In genomic region chr14:76500011-76500410, GRCh38 we compare ENCODE assay signal across 15 cellular contexts.
DNase-seq lines count a peak whose midpoint lies in the region; ATAC-seq and TF ChIP-seq lines count a peak whose summit lies in the region.
"Had no signal": no experiment of that assay in that cellular context is flagged by ENCODE, and none has a peak within 500 bp of the region (broad histone marks: within the 10 kb centered on the region; RNA-seq: fewer than 3 reads in every experiment).

No MANE protein-coding gene starts in this region.

- no peak for TF ChIP-seq CTCF in natural killer cell (IDR thresholded peaks at IDR 0.05)
- no peak for TF ChIP-seq CTCF in fibroblast of mammary gland (conservative IDR thresholded peaks at IDR 0.05; ENCODE audit: control insufficient read depth, insufficient read depth, low read depth, low read length)
- no peak for TF ChIP-seq CTCF in transverse colon (IDR thresholded peaks at IDR 0.05)

- H3K4me3 Mint-ChIP-seq in natural killer cell treated with Interleukin-12 subunit alpha and Interleukin-12 subunit beta and Interleukin-15 and Interleukin-18, amount 100 ng/mL, for 72 hours: no peak overlapping the region
- no peak overlapping the region for H3K4me3 Mint-ChIP-seq in natural killer cell
- no peak overlapping the region for H3K4me3 Mint-ChIP-seq in activated T-cell treated with anti-CD3 and anti-CD28 coated beads, Interleukin-2, amount 50 U/mL, for 4 hours
- H3K4me3 Mint-ChIP-seq in activated CD4-positive, alpha-beta T cell treated with anti-CD3 and anti-CD28 coated beads for 36 hours: no peak overlapping the region
- H3K4me3 Mint-ChIP-seq: central memory CD8-positive, alpha-beta T cell had no signal

- H3K4me3 ChIP-seq in fibroblast of mammary gland (ENCODE audit: control insufficient read depth, low read depth, low read length): no peak overlapping the region
- H3K4me3 ChIP-seq in transverse colon: no peak overlapping the region
- H3K4me3 ChIP-seq: upper lobe of left lung had no signal

- no peaks in the 10 kb centered on the region for H3K27me3 ChIP-seq in transverse colon
- H3K27me3 ChIP-seq: upper lobe of left lung had no signal

- no peaks in the 10 kb centered on the region for H3K36me3 ChIP-seq in transverse colon
- H3K36me3 ChIP-seq: upper lobe of left lung had no signal

- H3K4me1 ChIP-seq in transverse colon: no peaks in the 10 kb centered on the region
- H3K4me1 ChIP-seq: upper lobe of left lung had no signal

- ATAC-seq in natural killer cell treated with Interleukin-12 subunit alpha and Interleukin-12 subunit beta and Interleukin-15 and Interleukin-18, amount 100 ng/mL, for 72 hours: no peak
- no peak for ATAC-seq in natural killer cell
- no peak for ATAC-seq in activated T-cell treated with anti-CD3 and anti-CD28 coated beads, Interleukin-2, amount 50 U/mL, for 4 hours
- no peak for ATAC-seq in activated CD4-positive, alpha-beta T cell treated with anti-CD3 and anti-CD28 coated beads for 36 hours

- no peaks in the 10 kb centered on the region for H3K36me3 Mint-ChIP-seq in natural killer cell treated with Interleukin-12 subunit alpha and Interleukin-12 subunit beta and Interleukin-15 and Interleukin-18, amount 100 ng/mL, for 72 hours
- H3K36me3 Mint-ChIP-seq in natural killer cell: no peaks in the 10 kb centered on the region
- no peaks in the 10 kb centered on the region for H3K36me3 Mint-ChIP-seq in activated T-cell treated with anti-CD3 and anti-CD28 coated beads, Interleukin-2, amount 50 U/mL, for 4 hours (ENCODE audit: insufficient read depth)
- H3K36me3 Mint-ChIP-seq in activated CD4-positive, alpha-beta T cell treated with anti-CD3 and anti-CD28 coated beads for 36 hours (ENCODE audit: low read depth): no peaks in the 10 kb centered on the region

- peak; percentile 40 for DNase-seq in natural killer cell treated with Interleukin-12 subunit alpha and Interleukin-12 subunit beta and Interleukin-15 and Interleukin-18, amount 100 ng/mL, for 72 hours (ENCODE audit: low spot score)
- no peak for DNase-seq in natural killer cell
- DNase-seq in M059J (ENCODE audit: low read depth): peak; percentile 73
- peak; percentile 51 for DNase-seq in fibroblast of mammary gland (ENCODE audit: low read depth)
- DNase-seq in transverse colon: no peak
- no peak for DNase-seq in activated T-cell treated with anti-CD3 and anti-CD28 coated beads, Interleukin-2, amount 50 U/mL, for 4 hours
- DNase-seq in dedifferentiated amniotic fluid mesenchymal stem cell (ENCODE audit: extremely low spot score): no peak
- no peak for DNase-seq in activated CD4-positive, alpha-beta T cell treated with anti-CD3 and anti-CD28 coated beads for 36 hours
- DNase-seq: activated CD4-positive, alpha-beta T cell treated with anti-CD3 and anti-CD28 coated beads, Interleukin-2, amount 50 U/mL, for 4 hours; glutamatergic neuron; NCI-H146; stimulated activated naive CD4-positive, alpha-beta T cell had no signal

- H3K27me3 Mint-ChIP-seq in natural killer cell treated with Interleukin-12 subunit alpha and Interleukin-12 subunit beta and Interleukin-15 and Interleukin-18, amount 100 ng/mL, for 72 hours: peaks cover 9 to 16% of the 10 kb centered on the region in 2 donors
- H3K27me3 Mint-ChIP-seq in natural killer cell (ENCODE audit: low read depth in 2 of 2): peaks cover 0 to 6% of the 10 kb centered on the region in 2 donors
- peaks cover 5% of the 10 kb centered on the region for H3K27me3 Mint-ChIP-seq in activated T-cell treated with anti-CD3 and anti-CD28 coated beads, Interleukin-2, amount 50 U/mL, for 4 hours (ENCODE audit: low read depth)
- H3K27me3 Mint-ChIP-seq in activated CD4-positive, alpha-beta T cell treated with anti-CD3 and anti-CD28 coated beads for 36 hours: peaks cover 7% of the 10 kb centered on the region

- no peak overlapping the region for H3K27ac ChIP-seq in transverse colon
- H3K27ac ChIP-seq: KMS-11, upper lobe of left lung had no signal

- intact Hi-C loops in natural killer cell (cut with micrococcal nuclease) (no loop called here), transverse colon (cut with DNase I; ENCODE audit: low total_unique reads) (no loop called here)
- intact Hi-C loops in activated CD4-positive, alpha-beta T cell treated with anti-CD3 and anti-CD28 coated beads for 36 hours (cut with DNase I, micrococcal nuclease): no loop called here

- in situ Hi-C loops in transverse colon (cut with MboI; ENCODE audit: low pct_ligation_motif_present in 1 of 4, low pct_unique_long_range_greater_than_20kb in 1 of 4, low sequenced_read_pairs in 3 of 4): no loop called here

- H3K9me3 ChIP-seq in transverse colon: no peaks in the 10 kb centered on the region
- H3K9me3 ChIP-seq: upper lobe of left lung had no signal

- CTCF ChIA-PET in activated CD4-positive, alpha-beta T cell treated with anti-CD3 and anti-CD28 coated beads for 36 hours (lab: Charles Lee): interaction anchor here (0.6 kb wide), 1 partner anchor 148 kb away, joined by 3 read pairs; no protein-coding TSS in a partner anchor

- H3K9me3 Mint-ChIP-seq in natural killer cell treated with Interleukin-12 subunit alpha and Interleukin-12 subunit beta and Interleukin-15 and Interleukin-18, amount 100 ng/mL, for 72 hours: no peaks in the 10 kb centered on the region
- H3K9me3 Mint-ChIP-seq in natural killer cell: no peaks in the 10 kb centered on the region
- H3K9me3 Mint-ChIP-seq in activated T-cell treated with anti-CD3 and anti-CD28 coated beads, Interleukin-2, amount 50 U/mL, for 4 hours: no peaks in the 10 kb centered on the region
- H3K9me3 Mint-ChIP-seq in activated CD4-positive, alpha-beta T cell treated with anti-CD3 and anti-CD28 coated beads for 36 hours (ENCODE audit: low read depth): no peaks in the 10 kb centered on the region
- H3K9me3 Mint-ChIP-seq: central memory CD8-positive, alpha-beta T cell had no signal

- no peak overlapping the region for H3K27ac Mint-ChIP-seq in natural killer cell treated with Interleukin-12 subunit alpha and Interleukin-12 subunit beta and Interleukin-15 and Interleukin-18, amount 100 ng/mL, for 72 hours
- no peak overlapping the region for H3K27ac Mint-ChIP-seq in natural killer cell
- no peak overlapping the region for H3K27ac Mint-ChIP-seq in activated CD4-positive, alpha-beta T cell treated with anti-CD3 and anti-CD28 coated beads for 36 hours

- 71% methylated on average over 5 of the region's 6 CpGs; no CpG with 5 or more reads in 1 of the 2 donors for WGBS in transverse colon (ENCODE audit: low coverage in 1 of 2), 2 donors

- TF ChIP-seq POLR2A in transverse colon (IDR thresholded peaks at IDR 0.05): no peak

- H3K4me1 Mint-ChIP-seq in natural killer cell treated with Interleukin-12 subunit alpha and Interleukin-12 subunit beta and Interleukin-15 and Interleukin-18, amount 100 ng/mL, for 72 hours (ENCODE audit: low read depth in 2 of 2): no peaks in the 10 kb centered on the region
- H3K4me1 Mint-ChIP-seq in natural killer cell: no peaks in the 10 kb centered on the region
- H3K4me1 Mint-ChIP-seq in activated T-cell treated with anti-CD3 and anti-CD28 coated beads, Interleukin-2, amount 50 U/mL, for 4 hours (ENCODE audit: low read depth): no peaks in the 10 kb centered on the region
- H3K4me1 Mint-ChIP-seq in activated CD4-positive, alpha-beta T cell treated with anti-CD3 and anti-CD28 coated beads for 36 hours: no peaks in the 10 kb centered on the region
- H3K4me1 Mint-ChIP-seq: central memory CD8-positive, alpha-beta T cell had no signal

- no peak for TF ChIP-seq EP300 in transverse colon (IDR thresholded peaks at IDR 0.05; ENCODE audit: low read depth)

- POLR2A ChIA-PET in activated CD4-positive, alpha-beta T cell treated with anti-CD3 and anti-CD28 coated beads for 36 hours (lab: Charles Lee): no interaction called here

Comparison
In these comparisons a context has a peak if more than half of its experiments do, and no peak if none do; other contexts are left out.
1. DNase-seq: peak in natural killer cell treated with Interleukin-12 subunit alpha and Interleukin-12 subunit beta and Interleukin-15 and Interleukin-18, amount 100 ng/mL, for 72 hours (single experiment), M059J (single experiment) and fibroblast of mammary gland (single experiment); none in natural killer cell (single experiment), transverse colon (single experiment), activated T-cell treated with anti-CD3 and anti-CD28 coated beads, Interleukin-2, amount 50 U/mL, for 4 hours (single experiment), dedifferentiated amniotic fluid mesenchymal stem cell (single experiment) and activated CD4-positive, alpha-beta T cell treated with anti-CD3 and anti-CD28 coated beads for 36 hours (single experiment).